Comparison of ENCODE assay signal across 1 cellular context in genomic region chr6:127402890-127403617, GRCh38.
TF ChIP-seq lines count a peak whose summit lies in the region.

No MANE protein-coding gene starts in this region.

TF ChIP-seq in HepG2, 621 proteins besides CTCF, POLR2A, EP300 and RAD21:
- TF ChIP-seq ZNF580 (CRISPR knock-in tag; IDR thresholded peaks at IDR 0.05; ENCODE audit: borderline replicate concordance, low read depth) (no peak), ZNF354B (CRISPR knock-in tag; IDR thresholded peaks at IDR 0.05) (no peak), MAFK (conservative IDR thresholded peaks at IDR 0.05 in 1 of 2, IDR thresholded peaks at IDR 0.05 in 1 of 2; ENCODE audit: low read length in 2 of 2) (peak; percentile 51 to 81), MAFF (IDR thresholded peaks at IDR 0.05; ENCODE audit: low read depth, low read length) (peak; percentile 60), XBP1 (CRISPR knock-in tag; IDR thresholded peaks at IDR 0.05) (no peak)
